ENCODE assay signal across 12 cellular contexts in genomic region chr2:241817126-241817820, GRCh38. TPM values are rescaled to one million over a fixed set of nuclear protein-coding genes. Genes with fewer than 3 reads are reported as not detected.
A peak's percentile ranks its signal among the peaks of the same experiment; 100 is the strongest.
DNase-seq lines count a peak whose midpoint lies in the region; ATAC-seq and TF ChIP-seq lines count a peak whose summit lies in the region.
"Had no signal": no experiment of that assay in that cellular context is flagged by ENCODE, and none has a peak within 500 bp of the region (broad histone marks: within the 10 kb centered on the region; RNA-seq: fewer than 3 reads in every experiment).

No MANE protein-coding gene starts in this region.

- no peaks in the 10 kb centered on the region for H3K36me3 ChIP-seq in SK-N-MC (ENCODE audit: insufficient read depth, low read length)
- H3K36me3 ChIP-seq in right atrium auricular region = no peaks in the 10 kb centered on the region

- no peaks in the 10 kb centered on the region for H3K9me3 ChIP-seq in SK-N-MC (ENCODE audit: low read depth, low read length)
- no peaks in the 10 kb centered on the region for H3K9me3 ChIP-seq in right atrium auricular region

- H3K36me3 Mint-ChIP-seq in activated T-cell treated with anti-CD3 and anti-CD28 coated beads, Interleukin-2, amount 50 U/mL, for 72 hours (ENCODE audit: insufficient read depth in 2 of 2) = no peaks in the 10 kb centered on the region
- peaks cover 0 to 2% of the 10 kb centered on the region in 2 donors for H3K36me3 Mint-ChIP-seq in stimulated activated naive B cell treated with anti-CD40 and anti-IgM and Interleukin-4, amounts not matched to agents 10 μg/mL and 1 μg/mL and 100 μg/mL, for 72 hours
- H3K36me3 Mint-ChIP-seq in HFFc6 (ENCODE audit: low read depth) = no peaks in the 10 kb centered on the region

- H3K27ac ChIP-seq in SK-N-MC = peak overlapping the region; percentile 68
- no peak overlapping the region for H3K27ac ChIP-seq in right atrium auricular region

- H3K4me1 Mint-ChIP-seq in activated T-cell treated with anti-CD3 and anti-CD28 coated beads, Interleukin-2, amount 50 U/mL, for 72 hours (ENCODE audit: low read depth) = peaks cover 12% of the 10 kb centered on the region
- H3K4me1 Mint-ChIP-seq in stimulated activated naive B cell treated with anti-CD40 and anti-IgM and Interleukin-4, amounts not matched to agents 10 μg/mL and 1 μg/mL and 100 μg/mL, for 72 hours = peaks cover 31 to 32% of the 10 kb centered on the region in 2 donors
- no peaks in the 10 kb centered on the region for H3K4me1 Mint-ChIP-seq in HFFc6 (ENCODE audit: low read depth)

- H3K4me3 Mint-ChIP-seq in activated T-cell treated with anti-CD3 and anti-CD28 coated beads, Interleukin-2, amount 50 U/mL, for 72 hours = no peak overlapping the region
- peak overlapping the region; percentile 3 to 44 for H3K4me3 Mint-ChIP-seq in stimulated activated naive B cell treated with anti-CD40 and anti-IgM and Interleukin-4, amounts not matched to agents 10 μg/mL and 1 μg/mL and 100 μg/mL, for 72 hours
- H3K4me3 Mint-ChIP-seq in HFFc6 = no peak overlapping the region

- TF ChIP-seq CTCF in right atrium auricular region (IDR thresholded peaks at IDR 0.05) (no peak), HFFc6 (IDR thresholded peaks at IDR 0.05) (no peak)

- H3K27me3 Mint-ChIP-seq in activated T-cell treated with anti-CD3 and anti-CD28 coated beads, Interleukin-2, amount 50 U/mL, for 72 hours (ENCODE audit: low read depth) = peaks cover 6% of the 10 kb centered on the region
- peaks cover 18 to 40% of the 10 kb centered on the region in 2 donors for H3K27me3 Mint-ChIP-seq in stimulated activated naive B cell treated with anti-CD40 and anti-IgM and Interleukin-4, amounts not matched to agents 10 μg/mL and 1 μg/mL and 100 μg/mL, for 72 hours
- H3K27me3 Mint-ChIP-seq in HFFc6 (ENCODE audit: insufficient read depth) = peaks cover 9% of the 10 kb centered on the region

- ATAC-seq in activated T-cell treated with anti-CD3 and anti-CD28 coated beads, Interleukin-2, amount 50 U/mL, for 72 hours (replicated peaks in 1 of 2) = no peak
- no peak for ATAC-seq in stimulated activated naive B cell treated with anti-CD40 and anti-IgM and Interleukin-4, amounts not matched to agents 10 μg/mL and 1 μg/mL and 100 μg/mL, for 72 hours (replicated peaks)
- ATAC-seq in HG03097 (IDR thresholded peaks at IDR 0.05; ENCODE audit: low FRiP score, unreplicated experiment) = no peak

- peak overlapping the region; percentile 26 for H3K9ac ChIP-seq in SK-N-MC (ENCODE audit: insufficient read length)

- peaks cover 0 to 5% of the 10 kb centered on the region in 2 donors for H3K4me1 ChIP-seq in right atrium auricular region

- no peaks in the 10 kb centered on the region for H3K9me3 Mint-ChIP-seq in activated T-cell treated with anti-CD3 and anti-CD28 coated beads, Interleukin-2, amount 50 U/mL, for 72 hours
- H3K9me3 Mint-ChIP-seq in stimulated activated naive B cell treated with anti-CD40 and anti-IgM and Interleukin-4, amounts not matched to agents 10 μg/mL and 1 μg/mL and 100 μg/mL, for 72 hours = peaks cover 0 to 2% of the 10 kb centered on the region in 2 donors
- H3K9me3 Mint-ChIP-seq in HFFc6 = no peaks in the 10 kb centered on the region

- no peaks in the 10 kb centered on the region for H3K27me3 ChIP-seq in right atrium auricular region

- H3K4me3 ChIP-seq in SK-N-MC (no peak overlapping the region), right atrium auricular region (no peak overlapping the region)
- H3K4me3 ChIP-seq: smooth muscle cell had no signal

- H3K27ac Mint-ChIP-seq in activated T-cell treated with anti-CD3 and anti-CD28 coated beads, Interleukin-2, amount 50 U/mL, for 72 hours = no peak overlapping the region
- H3K27ac Mint-ChIP-seq in stimulated activated naive B cell treated with anti-CD40 and anti-IgM and Interleukin-4, amounts not matched to agents 10 μg/mL and 1 μg/mL and 100 μg/mL, for 72 hours = peak overlapping the region; percentile 69
- H3K27ac Mint-ChIP-seq in HFFc6 = no peak overlapping the region

- peak; percentile 16 for DNase-seq in activated T-cell treated with anti-CD3 and anti-CD28 coated beads, Interleukin-2, amount 50 U/mL, for 48 hours
- no peak for DNase-seq in activated T-cell treated with anti-CD3 and anti-CD28 coated beads, Interleukin-2, amount 50 U/mL, for 72 hours
- DNase-seq in SK-N-MC (ENCODE audit: low read depth, low spot score) (no peak), right atrium auricular region (ENCODE audit: low spot score) (peak; percentile 57), HFFc6 (no peak), NCI-H187 treated with DMSO at 0.1 percent for 48 hours (lab: John Stamatoyannopoulos, UW) (no peak)
- no peak for DNase-seq in stimulated activated naive B cell treated with anti-CD40 and anti-IgM and Interleukin-4, amounts not matched to agents 10 μg/mL and 1 μg/mL and 100 μg/mL, for 72 hours
- DNase-seq: activated gamma-delta T cell treated with Interleukin-2 at 50 U/mL for 16 hours; central memory CD4-positive, alpha-beta T cell; SHP77 had no signal

RNA-seq across cellular contexts. Expression of gene NEU4, which starts 8.3 kb away (rescaled TPM):
- total RNA-seq in activated T-cell treated with anti-CD3 and anti-CD28 coated beads, Interleukin-2, amount 50 U/mL, for 72 hours = 1 to 10 TPM in 1 of 2 donors, under 1 TPM in 1; 0.37 to 1.4 TPM
- under 1 TPM in 1 of 2 donors, not detected in 1; 0.31 TPM for total RNA-seq in right atrium auricular region
- total RNA-seq in HFFc6 (2021; fragmentation: NEBNext Ultra II Directional; extraction: Animal tissue kit (Norgen Biotek cat#: 25700)) = under 1 TPM in 1 of 6 experiments, not detected in 5; 0.08 TPM
- total RNA-seq: smooth muscle cell had no signal

RNA-seq across cellular contexts. Expression of gene GAL3ST2, which starts 40.7 kb away (rescaled TPM):
- total RNA-seq in activated T-cell treated with anti-CD3 and anti-CD28 coated beads, Interleukin-2, amount 50 U/mL, for 72 hours = under 1 TPM; 0.53 to 0.82 TPM
- total RNA-seq in right atrium auricular region = 1 to 10 TPM in 1 of 2 donors, under 1 TPM in 1; 0.56 to 1.1 TPM
- under 1 TPM in 4 of 6 experiments, not detected in 2; 0.17 to 0.26 (median 0.23) TPM for total RNA-seq in HFFc6 (2021; fragmentation: NEBNext Ultra II Directional; extraction: Animal tissue kit (Norgen Biotek cat#: 25700))
- total RNA-seq: smooth muscle cell had no signal

RNA-seq across cellular contexts. Expression of gene PDCD1, which starts 41.4 kb away (rescaled TPM):
- 10 to 100 TPM; 15.7 to 23.0 TPM for total RNA-seq in activated T-cell treated with anti-CD3 and anti-CD28 coated beads, Interleukin-2, amount 50 U/mL, for 72 hours
- total RNA-seq in right atrium auricular region = 10 to 100 TPM in 1 of 2 donors, 1 to 10 TPM in 1; 1.0 to 17.5 TPM
- total RNA-seq in HFFc6 (2021; fragmentation: NEBNext Ultra II Directional; extraction: Animal tissue kit (Norgen Biotek cat#: 25700)) = not detected
- total RNA-seq: smooth muscle cell had no signal

RNA-seq across cellular contexts. Expression of gene RTP5, which starts 52.3 kb away (rescaled TPM):
- total RNA-seq in activated T-cell treated with anti-CD3 and anti-CD28 coated beads, Interleukin-2, amount 50 U/mL, for 72 hours = under 1 TPM; 0.12 to 0.56 TPM
- not detected for total RNA-seq in right atrium auricular region
- total RNA-seq in HFFc6 (2021; fragmentation: NEBNext Ultra II Directional; extraction: Animal tissue kit (Norgen Biotek cat#: 25700)) = not detected
- total RNA-seq: smooth muscle cell had no signal

Comparison
In these comparisons a context has a peak if more than half of its experiments do, and no peak if none do; other contexts are left out.
1. DNase-seq: peak in activated T-cell treated with anti-CD3 and anti-CD28 coated beads, Interleukin-2, amount 50 U/mL, for 48 hours (2 of 2) and right atrium auricular region (single experiment); none in activated T-cell treated with anti-CD3 and anti-CD28 coated beads, Interleukin-2, amount 50 U/mL, for 72 hours (0 of 2), SK-N-MC (single experiment), stimulated activated naive B cell treated with anti-CD40 and anti-IgM and Interleukin-4, amounts not matched to agents 10 μg/mL and 1 μg/mL and 100 μg/mL, for 72 hours (single experiment), HFFc6 (single experiment) and NCI-H187 treated with DMSO at 0.1 percent for 48 hours (single experiment).
2. H3K4me3 Mint-ChIP-seq: peak in stimulated activated naive B cell treated with anti-CD40 and anti-IgM and Interleukin-4, amounts not matched to agents 10 μg/mL and 1 μg/mL and 100 μg/mL, for 72 hours (2 of 2); none in activated T-cell treated with anti-CD3 and anti-CD28 coated beads, Interleukin-2, amount 50 U/mL, for 72 hours (0 of 2) and HFFc6 (single experiment).